ENCODE assay signal across 9 cellular contexts in the genomic region with DNA sequence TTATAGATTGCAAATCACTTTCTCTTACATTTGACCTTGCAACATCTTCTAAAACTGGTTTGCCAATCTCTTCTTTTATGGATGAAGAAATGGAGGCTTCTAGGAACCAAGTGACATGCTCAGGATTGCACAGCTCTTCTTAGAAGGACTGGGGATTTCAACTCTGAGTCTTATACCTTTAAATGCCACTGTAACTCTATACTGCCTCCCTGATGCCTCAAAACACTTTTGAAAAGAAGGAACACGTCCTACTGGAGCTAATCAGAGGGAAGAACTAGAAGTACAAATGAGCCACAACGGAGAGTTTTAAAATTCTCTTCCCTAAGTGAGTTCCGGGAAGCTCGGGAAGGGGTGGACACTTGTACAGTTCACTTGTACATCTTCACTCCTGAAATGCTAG. TPM values are rescaled to one million over a fixed set of nuclear protein-coding genes. Genes with fewer than 3 reads are reported as not detected.
DNase-seq lines count a peak whose midpoint lies in the region; ATAC-seq, FAIRE-seq and TF ChIP-seq lines count a peak whose summit lies in the region.
"Had no signal": no experiment of that assay in that cellular context is flagged by ENCODE, and none has a peak within 500 bp of the region (broad histone marks: within the 10 kb centered on the region; RNA-seq: fewer than 3 reads in every experiment).

No MANE protein-coding gene starts in this region.

- H3K27ac ChIP-seq in HepG2 (ENCODE audit: extremely low read length, insufficient read depth, low read length) (no peak overlapping the region), upper lobe of right lung (peak overlapping the region; percentile 62)

- CTCF ChIA-PET in activated CD8-positive, alpha-beta memory T cell treated with anti-CD3 and anti-CD28 coated beads, Interleukin-2, amount 10 ng/mL, durations not matched to agents 7 days and 5 days (lab: Charles Lee), result no interaction called here
- CTCF ChIA-PET in HepG2 (lab: Yijun Ruan, JAX; ENCODE audit: low intra/inter-chr PET ratio, low total read pairs), result no interaction called here

- H3K9me3 Mint-ChIP-seq in activated CD8-positive, alpha-beta memory T cell treated with anti-CD3 and anti-CD28 coated beads, Interleukin-2, amount 10 ng/mL, durations not matched to agents 7 days and 5 days (ENCODE audit: low read depth), result no peaks in the 10 kb centered on the region
- H3K9me3 Mint-ChIP-seq in brain, result no peaks in the 10 kb centered on the region

- peak overlapping the region; percentile 7 for H3K4me3 Mint-ChIP-seq in activated CD8-positive, alpha-beta memory T cell treated with anti-CD3 and anti-CD28 coated beads, Interleukin-2, amount 10 ng/mL, durations not matched to agents 7 days and 5 days
- H3K4me3 Mint-ChIP-seq in brain, result peak overlapping the region; percentile 83 to 94 (median 87)

- H3K27me3 ChIP-seq in HepG2 (ENCODE audit: control insufficient read depth in 1 of 2, insufficient read depth in 2 of 2, low read length in 2 of 2) (peaks cover 0 to 23% of the 10 kb centered on the region in 2 experiments; a peak in 3 of 5 replicates), upper lobe of right lung (no peaks in the 10 kb centered on the region)

- no peak for TF ChIP-seq RAD21 in HepG2 (CRISPR knock-in tag; IDR thresholded peaks at IDR 0.05)

- H2AFZ ChIP-seq in HepG2 (ENCODE audit: low read length), result peak overlapping the region; percentile 59

- peaks cover 54% of the 10 kb centered on the region for H3K27me3 Mint-ChIP-seq in activated CD8-positive, alpha-beta memory T cell treated with anti-CD3 and anti-CD28 coated beads, Interleukin-2, amount 10 ng/mL, durations not matched to agents 7 days and 5 days
- peaks cover 52% of the 10 kb centered on the region for H3K27me3 Mint-ChIP-seq in brain

- H4K20me1 ChIP-seq in HepG2 (ENCODE audit: insufficient read depth, low read length), result no peaks in the 10 kb centered on the region

- in situ Hi-C loops in HepG2 (cut with HindIII; ENCODE audit: extremely low pct_ligation_motif_present, low pct_unique_long_range_greater_than_20kb), result no loop called here

- intact Hi-C loops in HepG2 (cut with micrococcal nuclease; ENCODE audit: unreplicated experiment) (no loop called here), upper lobe of right lung (cut with DNase I) (no loop called here)

- H3K79me2 ChIP-seq in HepG2 (ENCODE audit: insufficient read depth, low read length), result no peaks in the 10 kb centered on the region

- TF ChIP-seq CTCF in brain (conservative IDR thresholded peaks at IDR 0.05) (no peak), HepG2 (CRISPR knock-in tag; IDR thresholded peaks at IDR 0.05) (no peak), upper lobe of right lung (IDR thresholded peaks at IDR 0.05) (no peak)

- H3K9me3 ChIP-seq in HepG2 (ENCODE audit: low read length) (no peaks in the 10 kb centered on the region), upper lobe of right lung (no peaks in the 10 kb centered on the region)

- BruUV-seq in HepG2 (replicated peaks; lab: Mats Ljungman, UMichigan), result no TSS peak

- H3K4me3 ChIP-seq in HepG2 (replicated peaks in 1 of 3; ENCODE audit: insufficient read depth in 1 of 3, low read depth in 2 of 3, low read length in 3 of 3) (peak overlapping the region in 2 of 3 experiments; percentile 47 to 66; a peak in 4 of 6 replicates), upper lobe of right lung (peak overlapping the region; percentile 78)

- no peak for FAIRE-seq in HepG2 (lab: Jason Lieb, UNC)

- H3K36me3 ChIP-seq in HepG2 (replicated peaks in 1 of 2; ENCODE audit: control insufficient read depth in 1 of 2, insufficient read depth in 2 of 2, low read length in 2 of 2), result no peaks in the 10 kb centered on the region
- H3K36me3 ChIP-seq in upper lobe of right lung, result no peaks in the 10 kb centered on the region

- DNase-seq in activated CD8-positive, alpha-beta memory T cell treated with anti-CD3 and anti-CD28 coated beads, Interleukin-2, amount 10 ng/mL, durations not matched to agents 7 days and 5 days, result no peak
- DNase-seq in activated CD8-positive, alpha-beta memory T cell treated with anti-CD3 and anti-CD28 coated beads, Interleukin-2, amount 50 U/mL, for 4 hours, result no peak
- DNase-seq in HepG2 (ENCODE audit: low spot score), result no peak
- no peak for DNase-seq in upper lobe of right lung
- no peak for DNase-seq in anterior cingulate cortex (lab: John Stamatoyannopoulos, UW)
- DNase-seq in SKM-1 treated with dmso at 0.1 percent for 144 hours (lab: John Stamatoyannopoulos, UW; ENCODE audit: unreplicated experiment), result no peak

- TF ChIP-seq EP300 in HepG2 (IDR thresholded peaks at IDR 0.05; ENCODE audit: low read depth in 2 of 2, low read length in 2 of 2), result no peak
- no peak for TF ChIP-seq EP300 in HepG2 (CRISPR knock-in tag; IDR thresholded peaks at IDR 0.05; ENCODE audit: borderline replicate concordance)

- H3K27ac Mint-ChIP-seq in activated CD8-positive, alpha-beta memory T cell treated with anti-CD3 and anti-CD28 coated beads, Interleukin-2, amount 10 ng/mL, durations not matched to agents 7 days and 5 days, result no peak overlapping the region
- H3K27ac Mint-ChIP-seq in brain, result peak overlapping the region; percentile 2 to 86 (median 49)

- H3K36me3 Mint-ChIP-seq in activated CD8-positive, alpha-beta memory T cell treated with anti-CD3 and anti-CD28 coated beads, Interleukin-2, amount 10 ng/mL, durations not matched to agents 7 days and 5 days, result peaks cover 2% of the 10 kb centered on the region
- no peaks in the 10 kb centered on the region for H3K36me3 Mint-ChIP-seq in brain

- no peak for TF ChIP-seq POLR2A in HepG2 (IDR thresholded peaks at IDR 0.05; ENCODE audit: insufficient read depth in 1 of 2, low read depth in 2 of 2, low read length in 2 of 2)

- WGBS in HepG2 (ENCODE audit: low lambda C conversion rate), result 16% methylated on average over 4 of the region's 4 CpGs

- H3K4me1 ChIP-seq in HepG2 (ENCODE audit: insufficient read depth, low read length) (peaks cover 17% of the 10 kb centered on the region), upper lobe of right lung (no peaks in the 10 kb centered on the region)

- POLR2A ChIA-PET in HepG2 (lab: Yijun Ruan, JAX), result no interaction called here

- peak overlapping the region; percentile 89 for H3K4me2 ChIP-seq in HepG2 (ENCODE audit: low read depth, low read length)

- no peak overlapping the region for H3K9ac ChIP-seq in HepG2 (ENCODE audit: insufficient read depth, low read depth, low read length)

- ATAC-seq in activated CD8-positive, alpha-beta memory T cell treated with anti-CD3 and anti-CD28 coated beads, Interleukin-2, amount 10 ng/mL, durations not matched to agents 7 days and 5 days, result no peak
- ATAC-seq in HepG2 (no peak), upper lobe of right lung (peak; percentile 34), GM18519 (IDR thresholded peaks at IDR 0.05; ENCODE audit: low FRiP score, unreplicated experiment) (no peak)

- H3K4me1 Mint-ChIP-seq in activated CD8-positive, alpha-beta memory T cell treated with anti-CD3 and anti-CD28 coated beads, Interleukin-2, amount 10 ng/mL, durations not matched to agents 7 days and 5 days, result peaks cover 3% of the 10 kb centered on the region
- peaks cover 34% of the 10 kb centered on the region for H3K4me1 Mint-ChIP-seq in brain

TF ChIP-seq in HepG2, 621 proteins besides CTCF, POLR2A, EP300 and RAD21 (continues in another document):
- no peak for TF ChIP-seq U2AF1 (optimal IDR thresholded peaks at IDR 0.05; ENCODE audit: low read depth, low read length)
- no peak for TF ChIP-seq ZNF224 (CRISPR knock-in tag; IDR thresholded peaks at IDR 0.05)
- TF ChIP-seq ATAD3A (CRISPR knock-in tag; IDR thresholded peaks at IDR 0.05), result no peak
- TF ChIP-seq ZFYVE20 (CRISPR knock-in tag; IDR thresholded peaks at IDR 0.05; ENCODE audit: borderline replicate concordance, low read depth), result no peak
- TF ChIP-seq ZFP1 (CRISPR knock-in tag; IDR thresholded peaks at IDR 0.05), result no peak
- no peak for TF ChIP-seq U2AF2 (IDR thresholded peaks at IDR 0.05; ENCODE audit: low read depth, low read length)
- TF ChIP-seq ZNF720 (CRISPR knock-in tag; IDR thresholded peaks at IDR 0.05), result no peak
- no peak for TF ChIP-seq ZNF251 (CRISPR knock-in tag; IDR thresholded peaks at IDR 0.05)
- TF ChIP-seq, protein P1, sequence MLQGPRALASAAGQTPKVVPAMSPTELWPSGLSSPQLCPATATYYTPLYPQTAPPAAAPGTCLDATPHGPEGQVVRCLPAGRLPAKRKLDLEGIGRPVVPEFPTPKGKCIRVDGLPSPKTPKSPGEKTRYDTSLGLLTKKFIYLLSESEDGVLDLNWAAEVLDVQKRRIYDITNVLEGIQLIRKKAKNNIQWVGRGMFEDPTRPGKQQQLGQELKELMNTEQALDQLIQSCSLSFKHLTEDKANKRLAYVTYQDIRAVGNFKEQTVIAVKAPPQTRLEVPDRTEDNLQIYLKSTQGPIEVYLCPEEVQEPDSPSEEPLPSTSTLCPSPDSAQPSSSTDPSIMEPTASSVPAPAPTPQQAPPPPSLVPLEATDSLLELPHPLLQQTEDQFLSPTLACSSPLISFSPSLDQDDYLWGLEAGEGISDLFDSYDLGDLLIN (CRISPR knock-in tag; IDR thresholded peaks at IDR 0.05; ENCODE audit: borderline replicate concordance), result no peak

RNA-seq across cellular contexts. Expression of a gene that starts 1.0 kb away (rescaled TPM):
- not detected for total RNA-seq in activated CD8-positive, alpha-beta memory T cell treated with anti-CD3 and anti-CD28 coated beads, Interleukin-2, amount 10 ng/mL, durations not matched to agents 7 days and 5 days
- polyA plus RNA-seq in brain (ENCODE audit: insufficient read depth, low read depth, low replicate concordance), result 1.6 TPM
- 0.14 and 0.38 TPM in 2 replicates for total RNA-seq in HepG2 (2016; rRNA removed; fragmentation: Illumina TruSeq; extraction: Trizol)
- total RNA-seq in HepG2 (2016; cell fraction: cytosol; rRNA removed; fragmentation: Illumina TruSeq; extraction: Trizol; ENCODE audit: low read depth), result not detected in 2 replicates
- total RNA-seq in HepG2 (2016; cell fraction: insoluble cytoplasmic fraction; rRNA removed; fragmentation: Illumina TruSeq; extraction: Trizol), result 0.15 and 0.19 TPM in 2 replicates
- total RNA-seq in HepG2 (2016; cell fraction: membrane; rRNA removed; fragmentation: Illumina TruSeq; extraction: Trizol), result 0.34 and 0.37 TPM in 2 replicates
- 0.50 TPM in 1 of 2 replicates, not detected in the other for total RNA-seq in HepG2 (2016; cell fraction: nucleus; rRNA removed; fragmentation: Illumina TruSeq; extraction: Trizol)
- 0.12 and 0.21 TPM in 2 replicates for polyA plus RNA-seq in HepG2 (2011; rRNA removed)
- polyA plus RNA-seq in HepG2 (2011; cell fraction: cytosol; rRNA removed), result 0.06 and 0.11 TPM in 2 replicates
- polyA plus RNA-seq in HepG2 (2011; cell fraction: nucleus; rRNA removed), result 0.03 TPM in 1 of 2 replicates, not detected in the other
- 0.04 and 0.05 TPM in 2 replicates for polyA plus RNA-seq in HepG2 (2012)
- polyA plus RNA-seq in HepG2 (2016; cell fraction: cytosol; fragmentation: Illumina TruSeq; extraction: Trizol; ENCODE audit: low read depth), result 0.07 TPM in 1 of 2 replicates, not detected in the other
- polyA plus RNA-seq in HepG2 (2016; cell fraction: insoluble cytoplasmic fraction; fragmentation: Illumina TruSeq; extraction: Trizol; ENCODE audit: low read depth), result 0.28 TPM in 1 of 2 replicates, not detected in the other
- polyA plus RNA-seq in HepG2 (2016; cell fraction: membrane; fragmentation: Illumina TruSeq; extraction: Trizol; ENCODE audit: low read depth), result 0.06 and 0.34 TPM in 2 replicates
- 0.29 TPM in 1 of 2 replicates, not detected in the other for polyA plus RNA-seq in HepG2 (2016; cell fraction: nucleus; fragmentation: Illumina TruSeq; extraction: Trizol; ENCODE audit: insufficient read depth, low read depth)
- polyA minus RNA-seq in HepG2 (2011; rRNA and poly(A)+ RNA removed; ENCODE audit: low replicate concordance), result 1.6 and 72.3 TPM in 2 replicates
- not detected in 2 replicates for polyA minus RNA-seq in HepG2 (2011; cell fraction: cytosol; rRNA and poly(A)+ RNA removed)
- 0.39 and 1.1 TPM in 2 replicates for polyA minus RNA-seq in HepG2 (2011; cell fraction: nucleus; rRNA and poly(A)+ RNA removed)
- 29.5 TPM for total RNA-seq in upper lobe of right lung
- total RNA-seq: T-helper 1 cell treated with Interleukin-12 subunit alpha and Interleukin-12 subunit beta and Interleukin-4 antibody, amounts not matched to agents 30 ng/mL and 1 ng/mL, for 36 hours had no signal

Comparison
In these comparisons a context has a peak if more than half of its experiments do, and no peak if none do; other contexts are left out.
1. RNA of a gene that starts 1.0 kb away (total RNA-seq): 29.5 TPM in upper lobe of right lung (single experiment); 0.14 to 0.50 TPM in HepG2 and not detected in activated CD8-positive, alpha-beta memory T cell treated with anti-CD3 and anti-CD28 coated beads, Interleukin-2, amount 10 ng/mL, durations not matched to agents 7 days and 5 days; every median in the first group is over 10 times any median in the second.